Comparison of ENCODE assay signal across 1 cellular context in genomic region chr7:36763084-36763807, GRCh38.
TF ChIP-seq lines count a peak whose summit lies in the region.

No MANE protein-coding gene starts in this region.

TF ChIP-seq in A549, 52 proteins besides CTCF, POLR2A, EP300 and RAD21 (continued from another document):
- TF ChIP-seq USF2 (IDR thresholded peaks at IDR 0.05) (no peak), E2F6 (IDR thresholded peaks at IDR 0.05; ENCODE audit: borderline replicate concordance, low read depth) (no peak)
